In the genomic region with DNA sequence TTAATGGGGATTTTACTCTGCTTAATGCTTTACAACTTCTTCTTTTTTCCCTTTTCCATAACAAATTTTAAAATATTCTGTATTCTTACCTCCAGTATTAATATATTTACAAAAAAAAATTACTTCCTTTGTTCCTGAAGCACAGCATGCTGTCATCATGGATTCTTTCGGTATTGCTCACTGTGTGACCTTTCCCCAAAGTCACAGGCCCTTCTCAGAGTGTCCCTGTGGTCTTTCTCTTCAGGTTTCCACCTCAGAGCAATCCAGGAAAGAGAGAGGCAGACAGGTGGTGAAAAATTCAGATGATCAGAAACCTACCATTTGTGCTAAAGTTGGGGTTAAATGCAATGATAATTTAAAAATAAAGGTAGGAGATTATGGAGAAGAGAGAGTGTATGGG, we compare ENCODE assay signal across 1 cellular context.
TF ChIP-seq lines count a peak whose summit lies in the region.

No MANE protein-coding gene starts in this region.

TF ChIP-seq in SK-N-SH treated with all-trans-retinoic acid at 6 μM for 48 hours, 23 proteins besides CTCF, POLR2A, EP300 and RAD21:
- TF ChIP-seq ZC3H10 (CRISPR knock-in tag; IDR thresholded peaks at IDR 0.05) (no peak), ESRRG (CRISPR knock-in tag; IDR thresholded peaks at IDR 0.05) (no peak)
- TF ChIP-seq, protein P1, sequence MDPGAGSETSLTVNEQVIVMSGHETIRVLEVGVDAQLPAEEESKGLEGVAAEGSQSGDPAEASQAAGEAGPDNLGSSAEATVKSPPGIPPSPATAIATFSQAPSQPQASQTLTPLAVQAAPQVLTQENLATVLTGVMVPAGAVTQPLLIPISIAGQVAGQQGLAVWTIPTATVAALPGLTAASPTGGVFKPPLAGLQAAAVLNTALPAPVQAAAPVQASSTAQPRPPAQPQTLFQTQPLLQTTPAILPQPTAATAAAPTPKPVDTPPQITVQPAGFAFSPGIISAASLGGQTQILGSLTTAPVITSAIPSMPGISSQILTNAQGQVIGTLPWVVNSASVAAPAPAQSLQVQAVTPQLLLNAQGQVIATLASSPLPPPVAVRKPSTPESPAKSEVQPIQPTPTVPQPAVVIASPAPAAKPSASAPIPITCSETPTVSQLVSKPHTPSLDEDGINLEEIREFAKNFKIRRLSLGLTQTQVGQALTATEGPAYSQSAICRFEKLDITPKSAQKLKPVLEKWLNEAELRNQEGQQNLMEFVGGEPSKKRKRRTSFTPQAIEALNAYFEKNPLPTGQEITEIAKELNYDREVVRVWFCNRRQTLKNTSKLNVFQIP (CRISPR knock-in tag; IDR thresholded peaks at IDR 0.05; ENCODE audit: borderline replicate concordance, low read depth), result no peak
- TF ChIP-seq, protein P2, sequence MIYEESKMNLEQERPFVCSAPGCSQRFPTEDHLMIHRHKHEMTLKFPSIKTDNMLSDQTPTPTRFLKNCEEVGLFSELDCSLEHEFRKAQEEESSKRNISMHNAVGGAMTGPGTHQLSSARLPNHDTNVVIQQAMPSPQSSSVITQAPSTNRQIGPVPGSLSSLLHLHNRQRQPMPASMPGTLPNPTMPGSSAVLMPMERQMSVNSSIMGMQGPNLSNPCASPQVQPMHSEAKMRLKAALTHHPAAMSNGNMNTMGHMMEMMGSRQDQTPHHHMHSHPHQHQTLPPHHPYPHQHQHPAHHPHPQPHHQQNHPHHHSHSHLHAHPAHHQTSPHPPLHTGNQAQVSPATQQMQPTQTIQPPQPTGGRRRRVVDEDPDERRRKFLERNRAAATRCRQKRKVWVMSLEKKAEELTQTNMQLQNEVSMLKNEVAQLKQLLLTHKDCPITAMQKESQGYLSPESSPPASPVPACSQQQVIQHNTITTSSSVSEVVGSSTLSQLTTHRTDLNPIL (CRISPR knock-in tag; IDR thresholded peaks at IDR 0.05; ENCODE audit: low read depth), result no peak
